In genomic region chr14:30419037-30419436, GRCh38 we compare ENCODE assay signal across 19 cellular contexts.
DNase-seq lines count a peak whose midpoint lies in the region; ATAC-seq, FAIRE-seq and TF ChIP-seq lines count a peak whose summit lies in the region.
"Had no signal": no experiment of that assay in that cellular context is flagged by ENCODE, and none has a peak within 500 bp of the region (broad histone marks: within the 10 kb centered on the region; RNA-seq: fewer than 3 reads in every experiment).

No MANE protein-coding gene starts in this region.

- no peak overlapping the region for H3K23ac ChIP-seq in mesendoderm (ENCODE audit: low read length)

- BruUV-seq in HepG2 (replicated peaks; lab: Mats Ljungman, UMichigan), result no TSS peak

- no peak overlapping the region for H2BK15ac ChIP-seq in mesendoderm (replicated peaks; ENCODE audit: low read depth)

- H4K20me1 ChIP-seq in HepG2 (ENCODE audit: insufficient read depth, low read length), result no peaks in the 10 kb centered on the region
- H4K20me1 ChIP-seq: BLaER1 treated with 17β-estradiol and CSF1 and Interleukin-3, amounts not matched to agents 10 nM and 100 nM had no signal

- POLR2A ChIA-PET in HepG2 (lab: Yijun Ruan, JAX), result no interaction called here

- peak; percentile 35; the same call in 2 of the 3 replicates for ATAC-seq in HepG2
- ATAC-seq: A549; CD8-positive, alpha-beta T cell had no signal

- H3K36me3 ChIP-seq in HepG2 (replicated peaks in 1 of 2; ENCODE audit: control insufficient read depth in 1 of 2, insufficient read depth in 2 of 2, low read length in 2 of 2), result no peaks in the 10 kb centered on the region
- H3K36me3 ChIP-seq in mesendoderm (ENCODE audit: control insufficient read depth, insufficient read depth, low read length), result no peaks in the 10 kb centered on the region
- H3K36me3 ChIP-seq: BLaER1 treated with 17β-estradiol and CSF1 and Interleukin-3, amounts not matched to agents 10 nM and 100 nM had no signal

- no peak overlapping the region for H2BK5ac ChIP-seq in mesendoderm (ENCODE audit: low read length)

- no peak overlapping the region for H2BK120ac ChIP-seq in mesendoderm (ENCODE audit: low read depth, low read length)

- H2AK5ac ChIP-seq in mesendoderm (ENCODE audit: low read length), result no peak overlapping the region

- H3K9ac ChIP-seq in HepG2 (ENCODE audit: insufficient read depth, low read depth, low read length) (no peak overlapping the region), mesendoderm (ENCODE audit: low read length) (no peak overlapping the region)
- H3K9ac ChIP-seq: BLaER1 treated with 17β-estradiol and CSF1 and Interleukin-3, amounts not matched to agents 10 nM and 100 nM had no signal

- TF ChIP-seq CTCF in HepG2 (CRISPR knock-in tag; IDR thresholded peaks at IDR 0.05), result no peak

- no peak overlapping the region for H3K56ac ChIP-seq in mesendoderm (ENCODE audit: low read length)

- intact Hi-C loops in HepG2 (cut with micrococcal nuclease; ENCODE audit: unreplicated experiment), result no loop called here

- H3K79me1 ChIP-seq in mesendoderm (ENCODE audit: low read length), result no peaks in the 10 kb centered on the region

- H4K5ac ChIP-seq in mesendoderm (ENCODE audit: low read length), result no peak overlapping the region

- H3K4me1 ChIP-seq in HepG2 (ENCODE audit: insufficient read depth, low read length), result peaks cover 10% of the 10 kb centered on the region
- H3K4me1 ChIP-seq in mesendoderm (ENCODE audit: control insufficient read depth, low read depth, low read length), result no peaks in the 10 kb centered on the region
- H3K4me1 ChIP-seq: A549; BLaER1 treated with 17β-estradiol and CSF1 and Interleukin-3, amounts not matched to agents 10 nM and 100 nM had no signal

- H3K27me3 ChIP-seq in HepG2 (ENCODE audit: control insufficient read depth in 1 of 2, insufficient read depth in 2 of 2, low read length in 2 of 2), result no peaks in the 10 kb centered on the region
- H3K27me3 ChIP-seq in mesendoderm (ENCODE audit: insufficient read depth, low read length, poor library complexity), result no peaks in the 10 kb centered on the region
- H3K27me3 ChIP-seq: BLaER1 treated with 17β-estradiol and CSF1 and Interleukin-3, amounts not matched to agents 10 nM and 100 nM had no signal

- FAIRE-seq in HepG2 (lab: Jason Lieb, UNC), result no peak
- FAIRE-seq: A549, D721Med, G401.6, GM12891 had no signal

- no peak overlapping the region for H3K4me2 ChIP-seq in HepG2 (ENCODE audit: low read depth, low read length)
- H3K4me2 ChIP-seq in mesendoderm (ENCODE audit: low read length), result no peak overlapping the region
- H3K4me2 ChIP-seq: A549; BLaER1 treated with 17β-estradiol and CSF1 and Interleukin-3, amounts not matched to agents 10 nM and 100 nM had no signal

- H2AFZ ChIP-seq in HepG2 (ENCODE audit: low read length), result no peak overlapping the region

- H3K79me2 ChIP-seq in HepG2 (ENCODE audit: insufficient read depth, low read length), result no peaks in the 10 kb centered on the region
- no peaks in the 10 kb centered on the region for H3K79me2 ChIP-seq in mesendoderm (ENCODE audit: control insufficient read depth, insufficient read depth, low read length)

- H3K4ac ChIP-seq in mesendoderm (ENCODE audit: low read depth, low read length), result no peak overlapping the region

- TF ChIP-seq RAD21 in HepG2 (CRISPR knock-in tag; IDR thresholded peaks at IDR 0.05), result no peak

- H3K9me3 ChIP-seq in HepG2 (ENCODE audit: low read length), result peaks cover 2% of the 10 kb centered on the region; the same call in 1 of the 2 replicates
- H3K9me3 ChIP-seq: A549, Caco-2 had no signal

- no peak for TF ChIP-seq POLR2A in HepG2 (IDR thresholded peaks at IDR 0.05; ENCODE audit: insufficient read depth in 1 of 2, low read depth in 2 of 2, low read length in 2 of 2)

- in situ Hi-C loops in HepG2 (cut with HindIII; ENCODE audit: extremely low pct_ligation_motif_present, low pct_unique_long_range_greater_than_20kb), result no loop called here

- CTCF ChIA-PET in HepG2 (lab: Yijun Ruan, JAX; ENCODE audit: low intra/inter-chr PET ratio, low total read pairs), result no interaction called here

- H3K4me3 ChIP-seq in HepG2 (replicated peaks in 1 of 3; ENCODE audit: insufficient read depth in 1 of 3, low read depth in 2 of 3, low read length in 3 of 3) (no peak overlapping the region), mesendoderm (ENCODE audit: low read length) (no peak overlapping the region)
- H3K4me3 ChIP-seq: A549; BLaER1 treated with 17β-estradiol and CSF1 and Interleukin-3, amounts not matched to agents 10 nM and 100 nM had no signal

- TF ChIP-seq EP300 in HepG2 (IDR thresholded peaks at IDR 0.05; ENCODE audit: low read depth in 2 of 2, low read length in 2 of 2), result no peak
- TF ChIP-seq EP300 in HepG2 (CRISPR knock-in tag; IDR thresholded peaks at IDR 0.05; ENCODE audit: borderline replicate concordance), result no peak

- DNase-seq in HuH-7 (ENCODE audit: low spot score) (peak; percentile 42), HepG2 (ENCODE audit: low spot score) (no peak), mesendoderm (peak; percentile 1), SW480 (ENCODE audit: low spot score) (no peak)
- DNase-seq in activated CD4-positive, alpha-beta T cell treated with anti-CD3 and anti-CD28 coated beads, Interleukin-2, amount 50 U/mL, for 4 hours, result no peak
- DNase-seq: AML-193; Caco-2; Calu3; CD4-positive, alpha-beta T cell; CD8-positive, alpha-beta T cell; DMS79 treated with DMSO at 0.1 percent for 48 hours; GF-D8 had no signal

- H4K8ac ChIP-seq in mesendoderm (ENCODE audit: low read depth, low read length), result no peak overlapping the region

- H3K27ac ChIP-seq in HepG2 (ENCODE audit: extremely low read length, insufficient read depth, low read length) (no peak overlapping the region), mesendoderm (ENCODE audit: low read depth, low read length) (no peak overlapping the region)
- H3K27ac ChIP-seq: 22Rv1; A549; BLaER1 treated with 17β-estradiol and CSF1 and Interleukin-3, amounts not matched to agents 10 nM and 100 nM; C4-2B had no signal

- H3K18ac ChIP-seq in mesendoderm (ENCODE audit: low read length), result no peak overlapping the region

TF ChIP-seq in HepG2, 621 proteins besides CTCF, POLR2A, EP300 and RAD21 (continues in another document):
- TF ChIP-seq, protein P1, sequence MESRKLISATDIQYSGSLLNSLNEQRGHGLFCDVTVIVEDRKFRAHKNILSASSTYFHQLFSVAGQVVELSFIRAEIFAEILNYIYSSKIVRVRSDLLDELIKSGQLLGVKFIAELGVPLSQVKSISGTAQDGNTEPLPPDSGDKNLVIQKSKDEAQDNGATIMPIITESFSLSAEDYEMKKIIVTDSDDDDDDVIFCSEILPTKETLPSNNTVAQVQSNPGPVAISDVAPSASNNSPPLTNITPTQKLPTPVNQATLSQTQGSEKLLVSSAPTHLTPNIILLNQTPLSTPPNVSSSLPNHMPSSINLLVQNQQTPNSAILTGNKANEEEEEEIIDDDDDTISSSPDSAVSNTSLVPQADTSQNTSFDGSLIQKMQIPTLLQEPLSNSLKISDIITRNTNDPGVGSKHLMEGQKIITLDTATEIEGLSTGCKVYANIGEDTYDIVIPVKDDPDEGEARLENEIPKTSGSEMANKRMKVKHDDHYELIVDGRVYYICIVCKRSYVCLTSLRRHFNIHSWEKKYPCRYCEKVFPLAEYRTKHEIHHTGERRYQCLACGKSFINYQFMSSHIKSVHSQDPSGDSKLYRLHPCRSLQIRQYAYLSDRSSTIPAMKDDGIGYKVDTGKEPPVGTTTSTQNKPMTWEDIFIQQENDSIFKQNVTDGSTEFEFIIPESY (CRISPR knock-in tag; IDR thresholded peaks at IDR 0.05), result no peak
- TF ChIP-seq ELF4 (CRISPR knock-in tag; IDR thresholded peaks at IDR 0.05; ENCODE audit: borderline replicate concordance), result no peak
- TF ChIP-seq ATF4 (CRISPR knock-in tag; IDR thresholded peaks at IDR 0.05), result 0 out of 4 replicates have a peak, but pooled peaks of 1 of the 2 experiments have one; percentile 22
- TF ChIP-seq ZFX (CRISPR knock-in tag; IDR thresholded peaks at IDR 0.05; ENCODE audit: low read depth), result 0 out of 2 replicates have a peak, but pooled peaks have one; percentile 29
- TF ChIP-seq SIX1 (CRISPR knock-in tag; IDR thresholded peaks at IDR 0.05; ENCODE audit: borderline replicate concordance), result no peak
- no peak for TF ChIP-seq ZNF609 (CRISPR knock-in tag; IDR thresholded peaks at IDR 0.05; ENCODE audit: borderline replicate concordance)

Comparison
In these comparisons a context has a peak if more than half of its experiments do, and no peak if none do; other contexts are left out.
1. DNase-seq: peak in HuH-7 (single experiment) and mesendoderm (single experiment); none in HepG2 (single experiment), SW480 (single experiment) and activated CD4-positive, alpha-beta T cell treated with anti-CD3 and anti-CD28 coated beads, Interleukin-2, amount 50 U/mL, for 4 hours (0 of 2).